ENCODE assay signal across 38 cellular contexts in genomic region chr7:111556977-111557376, GRCh38.
"Had no signal": no experiment of that assay in that cellular context is flagged by ENCODE, and none has a peak within 500 bp of the region (broad histone marks: within the 10 kb centered on the region; RNA-seq: fewer than 3 reads in every experiment).

No MANE protein-coding gene starts in this region.

- H3K4me1 ChIP-seq: ascending aorta had no signal

- H3K9me3 Mint-ChIP-seq: activated B cell treated with CpG ODN at 0.5 μM for 24 hours; activated CD4-positive, alpha-beta memory T cell treated with anti-CD3 and anti-CD28 coated beads for 36 hours; activated CD8-positive, alpha-beta T cell treated with anti-CD3 and anti-CD28 coated beads for 36 hours; activated naive CD4-positive, alpha-beta T cell treated with anti-CD3 and anti-CD28 coated beads, Interleukin-2, amount 10 ng/mL, durations not matched to agents 7 days and 5 days; activated naive CD4-positive, alpha-beta T cell treated with anti-CD3 and anti-CD28 coated beads, Interleukin-2, amount 50 U/mL, for 24 hours; activated naive CD8-positive, alpha-beta T cell treated with anti-CD3 and anti-CD28 coated beads, Interleukin-2, amount 10 ng/mL, durations not matched to agents 7 days and 5 days; activated naive CD8-positive, alpha-beta T cell treated with anti-CD3 and anti-CD28 coated beads, Interleukin-2, amount 50 U/mL, for 24 hours; activated T-cell treated with anti-CD3 and anti-CD28 coated beads, Interleukin-2, amount 50 U/mL, for 4 hours; activated T-helper 1 cell treated with anti-CD3 and anti-CD28 coated beads, Interleukin-12 subunit alpha, Interleukin-12 subunit beta, Interleukin-2, Interleukin-4 antibody, amounts not matched to agents 30 ng/mL and 10 ng/mL and 1 ng/mL, durations not matched to agents 14 hours and 24 hours and 36 hours; activated T-helper 2 cell treated with anti-CD3 and anti-CD28 coated beads, Interferon-gamma antibody, Interleukin-2, Interleukin-4, amounts not matched to agents 10 μg/mL and 5 μg/mL and 100 μg/mL, durations not matched to agents 14 hours and 24 hours and 36 hours; brain; central memory CD8-positive, alpha-beta T cell; T-helper 1 cell treated with Interleukin-12 subunit alpha and Interleukin-12 subunit beta and Interleukin-4 antibody, amounts not matched to agents 30 μg/mL and 1 μg/mL, for 36 hours; T-helper 2 cell treated with Interferon-gamma antibody and Interleukin-4, amounts not matched to agents 5 μg/mL and 100 μg/mL, for 36 hours had no signal

- H3K27me3 Mint-ChIP-seq: activated B cell treated with CpG ODN at 0.5 μM for 24 hours; activated CD4-positive, alpha-beta memory T cell treated with anti-CD3 and anti-CD28 coated beads for 36 hours; activated CD4-positive, alpha-beta T cell treated with anti-CD3 and anti-CD28 coated beads, Interleukin-2, amount 10 ng/mL, durations not matched to agents 24 days and 14 days; activated CD8-positive, alpha-beta T cell treated with anti-CD3 and anti-CD28 coated beads for 36 hours; activated naive CD4-positive, alpha-beta T cell treated with anti-CD3 and anti-CD28 coated beads, Interleukin-2, amount 10 ng/mL, durations not matched to agents 7 days and 5 days; activated naive CD4-positive, alpha-beta T cell treated with anti-CD3 and anti-CD28 coated beads, Interleukin-2, amount 50 U/mL, for 24 hours; activated naive CD8-positive, alpha-beta T cell; activated naive CD8-positive, alpha-beta T cell treated with anti-CD3 and anti-CD28 coated beads, Interleukin-2, amount 10 ng/mL, durations not matched to agents 7 days and 5 days; activated naive CD8-positive, alpha-beta T cell treated with anti-CD3 and anti-CD28 coated beads, Interleukin-2, amount 50 U/mL, for 24 hours; central memory CD8-positive, alpha-beta T cell had no signal

- H3K36me3 ChIP-seq: cardiac muscle cell had no signal

- H3K4me3 Mint-ChIP-seq: activated B cell treated with CpG ODN at 0.5 μM for 24 hours; activated CD4-positive, alpha-beta memory T cell treated with anti-CD3 and anti-CD28 coated beads for 36 hours; activated CD4-positive, alpha-beta T cell treated with anti-CD3 and anti-CD28 coated beads, Interleukin-2, amount 10 ng/mL, durations not matched to agents 24 days and 14 days; activated CD8-positive, alpha-beta T cell treated with anti-CD3 and anti-CD28 coated beads for 36 hours; activated naive CD4-positive, alpha-beta T cell treated with anti-CD3 and anti-CD28 coated beads, Interleukin-2, amount 10 ng/mL, durations not matched to agents 7 days and 5 days; activated naive CD4-positive, alpha-beta T cell treated with anti-CD3 and anti-CD28 coated beads, Interleukin-2, amount 50 U/mL, for 24 hours; activated naive CD8-positive, alpha-beta T cell; activated naive CD8-positive, alpha-beta T cell treated with anti-CD3 and anti-CD28 coated beads, Interleukin-2, amount 10 ng/mL, durations not matched to agents 7 days and 5 days; activated naive CD8-positive, alpha-beta T cell treated with anti-CD3 and anti-CD28 coated beads, Interleukin-2, amount 50 U/mL, for 24 hours; activated T-cell treated with anti-CD3 and anti-CD28 coated beads, Interleukin-2, amount 50 U/mL, for 4 hours; activated T-cell treated with anti-CD3 and anti-CD28 coated beads, Interleukin-2, amount 50 U/mL, for 72 hours; activated T-helper 1 cell treated with anti-CD3 and anti-CD28 coated beads, Interleukin-12 subunit alpha, Interleukin-12 subunit beta, Interleukin-2, Interleukin-4 antibody, amounts not matched to agents 30 ng/mL and 10 ng/mL and 1 ng/mL, durations not matched to agents 14 hours and 24 hours and 36 hours; brain; central memory CD8-positive, alpha-beta T cell; T-helper 1 cell treated with Interleukin-12 subunit alpha and Interleukin-12 subunit beta and Interleukin-4 antibody, amounts not matched to agents 30 μg/mL and 1 μg/mL, for 36 hours; T-helper 2 cell treated with Interferon-gamma antibody and Interleukin-4, amounts not matched to agents 5 μg/mL and 100 μg/mL, for 36 hours had no signal

- H3K27ac ChIP-seq: ascending aorta, cardiac muscle cell, VCaP had no signal

- H3K27ac Mint-ChIP-seq: activated B cell treated with CpG ODN at 0.5 μM for 24 hours; activated CD4-positive, alpha-beta memory T cell treated with anti-CD3 and anti-CD28 coated beads for 36 hours; activated CD4-positive, alpha-beta T cell treated with anti-CD3 and anti-CD28 coated beads, Interleukin-2, amount 10 ng/mL, durations not matched to agents 24 days and 14 days; activated CD8-positive, alpha-beta T cell treated with anti-CD3 and anti-CD28 coated beads for 36 hours; activated naive CD4-positive, alpha-beta T cell treated with anti-CD3 and anti-CD28 coated beads, Interleukin-2, amount 10 ng/mL, durations not matched to agents 7 days and 5 days; activated naive CD4-positive, alpha-beta T cell treated with anti-CD3 and anti-CD28 coated beads, Interleukin-2, amount 50 U/mL, for 24 hours; activated naive CD8-positive, alpha-beta T cell; activated naive CD8-positive, alpha-beta T cell treated with anti-CD3 and anti-CD28 coated beads, Interleukin-2, amount 10 ng/mL, durations not matched to agents 7 days and 5 days; activated naive CD8-positive, alpha-beta T cell treated with anti-CD3 and anti-CD28 coated beads, Interleukin-2, amount 50 U/mL, for 24 hours; activated T-helper 1 cell treated with anti-CD3 and anti-CD28 coated beads, Interleukin-12 subunit alpha, Interleukin-12 subunit beta, Interleukin-2, Interleukin-4 antibody, amounts not matched to agents 30 ng/mL and 10 ng/mL and 1 ng/mL, durations not matched to agents 14 hours and 24 hours and 36 hours; activated T-helper 2 cell treated with anti-CD3 and anti-CD28 coated beads, Interferon-gamma antibody, Interleukin-2, Interleukin-4, amounts not matched to agents 10 μg/mL and 5 μg/mL and 100 μg/mL, durations not matched to agents 14 hours and 24 hours and 36 hours; brain; T-helper 1 cell treated with Interleukin-12 subunit alpha and Interleukin-12 subunit beta and Interleukin-4 antibody, amounts not matched to agents 30 μg/mL and 1 μg/mL, for 36 hours; T-helper 2 cell treated with Interferon-gamma antibody and Interleukin-4, amounts not matched to agents 5 μg/mL and 100 μg/mL, for 36 hours had no signal

- H3K9me3 ChIP-seq: ascending aorta had no signal

- H3K4me3 ChIP-seq: ascending aorta, cardiac muscle cell had no signal

- FAIRE-seq: bronchial epithelial cell, TTC549 had no signal

- DNase-seq: activated B cell treated with CpG ODN at 0.5 μM for 24 hours; activated CD4-positive, alpha-beta memory T cell treated with anti-CD3 and anti-CD28 coated beads for 36 hours; activated CD4-positive, alpha-beta T cell treated with anti-CD3 and anti-CD28 coated beads for 4 hours; activated CD4-positive, alpha-beta T cell treated with anti-CD3 and anti-CD28 coated beads, Interleukin-2, amount 10 ng/mL, durations not matched to agents 24 days and 14 days; activated CD4-positive, alpha-beta T cell treated with anti-CD3 and anti-CD28 coated beads, Interleukin-2, amount 50 U/mL, for 1 hour; activated CD4-positive, alpha-beta T cell treated with anti-CD3 and anti-CD28 coated beads, Interleukin-2, amount 50 U/mL, for 4 hours; activated CD4-positive, CD25-positive, alpha-beta regulatory T cell treated with anti-CD3 and anti-CD28 coated beads, Interleukin-2, amount 50 U/mL, for 72 hours; activated CD8-positive, alpha-beta memory T cell treated with anti-CD3 and anti-CD28 coated beads, Interleukin-2, amount 50 U/mL, for 4 hours; activated CD8-positive, alpha-beta T cell treated with anti-CD3 and anti-CD28 coated beads for 36 hours; activated effector memory CD4-positive, alpha-beta T cell treated with Interleukin-2 at 50 U/mL for 16 hours; activated gamma-delta T cell; activated naive CD4-positive, alpha-beta T cell treated with anti-CD3 and anti-CD28 coated beads, Interleukin-2, amount 10 ng/mL, durations not matched to agents 7 days and 5 days; activated naive CD4-positive, alpha-beta T cell treated with Interleukin-2 at 50 U/mL for 16 hours; activated naive CD8-positive, alpha-beta T cell treated with anti-CD3 and anti-CD28 coated beads, Interleukin-2, amount 10 ng/mL, durations not matched to agents 7 days and 5 days; activated naive CD8-positive, alpha-beta T cell treated with anti-CD3 and anti-CD28 coated beads, Interleukin-2, amount 50 U/mL, for 24 hours; activated T-cell treated with anti-CD3 and anti-CD28 coated beads for 4 hours; activated T-cell treated with anti-CD3 and anti-CD28 coated beads, Interleukin-2, amount 50 U/mL, for 1 hour; activated T-cell treated with anti-CD3 and anti-CD28 coated beads, Interleukin-2, amount 50 U/mL, for 4 hours; activated T-cell treated with anti-CD3 and anti-CD28 coated beads, Interleukin-2, amount 50 U/mL, for 72 hours; amygdala; anterior cingulate cortex; caudate nucleus; cerebellar nuclear complex; T-helper 2 cell; T-helper 9 cell had no signal

- H3K27me3 ChIP-seq: ascending aorta, cardiac muscle cell had no signal

- ATAC-seq: activated CD8-positive, alpha-beta T cell treated with anti-CD3 and anti-CD28 coated beads for 36 hours; activated naive CD8-positive, alpha-beta T cell treated with anti-CD3 and anti-CD28 coated beads, Interleukin-2, amount 50 U/mL, for 24 hours; activated T-cell treated with anti-CD3 and anti-CD28 coated beads, Interleukin-2, amount 50 U/mL, for 4 hours; activated T-cell treated with anti-CD3 and anti-CD28 coated beads, Interleukin-2, amount 50 U/mL, for 72 hours had no signal
